In genomic region chr2:127046579-127046978, GRCh38 we compare ENCODE assay signal across 1 cellular context.
TF ChIP-seq lines count a peak whose summit lies in the region.

No MANE protein-coding gene starts in this region.

TF ChIP-seq in SK-N-SH treated with all-trans-retinoic acid at 6 μM for 48 hours, 23 proteins besides CTCF, POLR2A, EP300 and RAD21 (continued from another document):
- TF ChIP-seq ZC3H10 (CRISPR knock-in tag; IDR thresholded peaks at IDR 0.05) (no peak), PATZ1 (CRISPR knock-in tag; IDR thresholded peaks at IDR 0.05; ENCODE audit: borderline replicate concordance) (no peak), CSDC2 (CRISPR knock-in tag; IDR thresholded peaks at IDR 0.05) (no peak), ZNF70 (CRISPR knock-in tag; IDR thresholded peaks at IDR 0.05) (no peak)
